Comparison of ENCODE assay signal across 19 cellular contexts in genomic region chr13:95113601-95114000, GRCh38.
"Had no signal": no experiment of that assay in that cellular context is flagged by ENCODE, and none has a peak within 500 bp of the region (broad histone marks: within the 10 kb centered on the region; RNA-seq: fewer than 3 reads in every experiment).

No MANE protein-coding gene starts in this region.

- H3K27me3 Mint-ChIP-seq: dendritic cell treated with granulocyte-macrophage colony-stimulating factor and Interleukin-4, amounts not matched to agents 40 ng/mL and 50 ng/mL, for 4 days; type B pancreatic cell had no signal

- H3K9ac ChIP-seq: parathyroid adenoma had no signal

- H3K9me3 Mint-ChIP-seq: type B pancreatic cell had no signal

- DNase-seq: effector CD4-positive, alpha-beta T cell; gastrocnemius medialis; heart right ventricle; islet precursor cell; natural killer cell; right lobe of liver; stimulated activated CD4-positive, alpha-beta T cell treated with anti-CD3 and anti-CD28 coated beads, Interleukin-4, amount 100 ng/mL, for 1 hour; stimulated activated CD8-positive, alpha-beta memory T cell treated with anti-CD3 and anti-CD28 coated beads, Interleukin-4, amount 100 ng/mL, for 48 hours; stimulated activated naive CD8-positive, alpha-beta T cell treated with anti-CD3 and anti-CD28 coated beads, Interleukin-15, Interleukin-2, amounts not matched to agents 100 U/mL and 50 U/mL, for 24 hours; thyroid gland had no signal

- H3K36me3 ChIP-seq: esophagus muscularis mucosa, gastrocnemius medialis, prostate gland, right lobe of liver, suprapubic skin, thyroid gland had no signal

- H3K4me1 ChIP-seq: esophagus muscularis mucosa, gastrocnemius medialis, parathyroid adenoma, prostate gland, right lobe of liver, thyroid gland had no signal

- H3K27ac ChIP-seq: esophagus muscularis mucosa, gastrocnemius medialis, heart right ventricle, parathyroid adenoma, prostate gland, right lobe of liver, suprapubic skin, thyroid gland had no signal

- H3K4me1 Mint-ChIP-seq: natural killer cell; stimulated activated effector memory CD8-positive, alpha-beta T cell treated with anti-CD3 and anti-CD28 coated beads, Interleukin-12 subunit alpha, Interleukin-12 subunit beta, amount 100 ng/mL, for 72 hours had no signal

- H3K27ac Mint-ChIP-seq: dendritic cell treated with granulocyte-macrophage colony-stimulating factor and Interleukin-4, amounts not matched to agents 40 ng/mL and 50 ng/mL, for 4 days; mesothelial cell of epicardium; natural killer cell; stimulated activated effector memory CD8-positive, alpha-beta T cell treated with anti-CD3 and anti-CD28 coated beads, Interleukin-12 subunit alpha, Interleukin-12 subunit beta, amount 100 ng/mL, for 72 hours; type B pancreatic cell had no signal

- H2AFZ ChIP-seq: parathyroid adenoma had no signal

- H3K4me3 Mint-ChIP-seq: dendritic cell treated with granulocyte-macrophage colony-stimulating factor and Interleukin-4, amounts not matched to agents 40 ng/mL and 50 ng/mL, for 4 days; mesothelial cell of epicardium; natural killer cell; stimulated activated effector memory CD8-positive, alpha-beta T cell treated with anti-CD3 and anti-CD28 coated beads, Interleukin-12 subunit alpha, Interleukin-12 subunit beta, amount 100 ng/mL, for 72 hours; type B pancreatic cell had no signal

- H3K27me3 ChIP-seq: esophagus muscularis mucosa, gastrocnemius medialis, heart right ventricle, right lobe of liver, suprapubic skin, thyroid gland had no signal

- H3K9me3 ChIP-seq: esophagus muscularis mucosa, gastrocnemius medialis, heart right ventricle, prostate gland, right lobe of liver, suprapubic skin, thyroid gland had no signal

- H3K36me3 Mint-ChIP-seq: natural killer cell had no signal

- H3K4me3 ChIP-seq: esophagus muscularis mucosa, gastrocnemius medialis, heart right ventricle, prostate gland, right lobe of liver, suprapubic skin, thyroid gland had no signal

- H3K79me2 ChIP-seq: parathyroid adenoma had no signal

- ATAC-seq: gastrocnemius medialis; heart right ventricle; left lobe of liver; natural killer cell; right lobe of liver; stimulated activated effector memory CD8-positive, alpha-beta T cell treated with anti-CD3 and anti-CD28 coated beads, Interleukin-12 subunit alpha, Interleukin-12 subunit beta, amount 100 ng/mL, for 72 hours; stimulated activated naive CD8-positive, alpha-beta T cell treated with anti-CD3 and anti-CD28 coated beads, Interleukin-15, Interleukin-2, amounts not matched to agents 100 U/mL and 50 U/mL, for 24 hours had no signal
